9 cellular contexts compared by ENCODE assay signal in genomic region chr12:96120359-96121100, GRCh38.
A peak's percentile ranks its signal among the peaks of the same experiment; 100 is the strongest.
DNase-seq lines count a peak whose midpoint lies in the region; ATAC-seq and FAIRE-seq lines count a peak whose summit lies in the region.
"Had no signal": no experiment of that assay in that cellular context is flagged by ENCODE, and none has a peak within 500 bp of the region (broad histone marks: within the 10 kb centered on the region; RNA-seq: fewer than 3 reads in every experiment).

No MANE protein-coding gene starts in this region.

- no peaks in the 10 kb centered on the region for H3K36me3 ChIP-seq in mesenchymal stem cell (ENCODE audit: control insufficient read depth in 1 of 2, insufficient read depth in 2 of 2, low read depth in 1 of 2, low read length in 2 of 2)
- H3K36me3 ChIP-seq: Peyer's patch had no signal

- H3K9me3 ChIP-seq in mesenchymal stem cell (ENCODE audit: control insufficient read depth, low read length), result no peaks in the 10 kb centered on the region
- H3K9me3 ChIP-seq: Peyer's patch had no signal

- ATAC-seq in GM18868 (IDR thresholded peaks at IDR 0.05; ENCODE audit: unreplicated experiment) (peak; percentile 93), HG02840 (IDR thresholded peaks at IDR 0.05; ENCODE audit: low FRiP score, unreplicated experiment) (peak; percentile 61), GM21576 (IDR thresholded peaks at IDR 0.05; ENCODE audit: unreplicated experiment) (no peak)

- no peaks in the 10 kb centered on the region for H3K4me1 ChIP-seq in mesenchymal stem cell (ENCODE audit: control insufficient read depth, insufficient read depth, low read depth, low read length)
- H3K4me1 ChIP-seq: Peyer's patch had no signal

- H3K4me3 ChIP-seq in mesenchymal stem cell (ENCODE audit: insufficient read depth in 1 of 2, low read depth in 1 of 2, low read length in 2 of 2), result no peak overlapping the region
- H3K4me3 ChIP-seq: Peyer's patch had no signal

- H2AFZ ChIP-seq in mesenchymal stem cell (ENCODE audit: low read depth, low read length), result no peak overlapping the region

- H4K91ac ChIP-seq in mesenchymal stem cell (ENCODE audit: low read length), result no peak overlapping the region

- 45% methylated on average over 4 of the region's 4 CpGs for WGBS in mesenchymal stem cell

- no peak overlapping the region for H2BK5ac ChIP-seq in mesenchymal stem cell (ENCODE audit: low read depth, low read length, poor library complexity, severe bottlenecking)

- H3K79me1 ChIP-seq in mesenchymal stem cell (replicated peaks; ENCODE audit: low read length, poor library complexity, severe bottlenecking), result no peaks in the 10 kb centered on the region

- no peak overlapping the region for H3K14ac ChIP-seq in mesenchymal stem cell (ENCODE audit: low read length in 2 of 2)

- no peak overlapping the region for H3K27ac ChIP-seq in mesenchymal stem cell (ENCODE audit: low read length, poor library complexity, severe bottlenecking)
- H3K27ac ChIP-seq: Peyer's patch had no signal

- H2BK120ac ChIP-seq in mesenchymal stem cell (ENCODE audit: low read depth, low read length), result no peak overlapping the region

- H3K4ac ChIP-seq in mesenchymal stem cell (ENCODE audit: low read depth in 1 of 2, low read length in 2 of 2), result no peak overlapping the region

- FAIRE-seq in RCC 7860 (lab: Jason Lieb, UNC), result no peak

- H3K27me3 ChIP-seq in mesenchymal stem cell (ENCODE audit: control insufficient read depth in 1 of 2, insufficient read depth in 1 of 2, low read length in 2 of 2), result peaks cover 0 to 4% of the 10 kb centered on the region in 2 experiments
- H3K27me3 ChIP-seq: Peyer's patch had no signal

- DNase-seq in RCC 7860 (ENCODE audit: low spot score) (peak; percentile 20), mesenchymal stem cell (peak; percentile 64), NCI-H2029 treated with DMSO at 0.1 percent for 48 hours (lab: John Stamatoyannopoulos, UW) (no peak)
- DNase-seq in stimulated activated CD8-positive, alpha-beta memory T cell treated with anti-CD3 and anti-CD28 coated beads, Interleukin-4, amount 100 ng/mL, for 48 hours, result no peak
- DNase-seq in stimulated activated CD4-positive, alpha-beta T cell treated with anti-CD3 and anti-CD28 coated beads, Interleukin-4, amount 100 ng/mL, for 24 hours, result no peak

- H2AK5ac ChIP-seq in mesenchymal stem cell (ENCODE audit: low read length, severe bottlenecking), result no peak overlapping the region

- H3K18ac ChIP-seq in mesenchymal stem cell (ENCODE audit: low read depth in 1 of 2, low read length in 2 of 2), result no peak overlapping the region

- H2BK15ac ChIP-seq in mesenchymal stem cell (ENCODE audit: low read depth, poor library complexity, severe bottlenecking), result no peak overlapping the region

- H3K9ac ChIP-seq in mesenchymal stem cell (ENCODE audit: low read length), result no peak overlapping the region

- no peak overlapping the region for H3K23ac ChIP-seq in mesenchymal stem cell (ENCODE audit: low read length in 2 of 2)

- no peak overlapping the region for H2BK12ac ChIP-seq in mesenchymal stem cell (ENCODE audit: low read length in 2 of 2)

- peak overlapping the region; percentile 49 for H4K8ac ChIP-seq in mesenchymal stem cell (ENCODE audit: low read length)

- H3K4me2 ChIP-seq in mesenchymal stem cell (ENCODE audit: low read length, poor library complexity, severe bottlenecking), result no peak overlapping the region

Comparison
In these comparisons a context has a peak if more than half of its experiments do, and no peak if none do; other contexts are left out.
1. DNase-seq: peak in RCC 7860 (single experiment) and mesenchymal stem cell (single experiment); none in stimulated activated CD8-positive, alpha-beta memory T cell treated with anti-CD3 and anti-CD28 coated beads, Interleukin-4, amount 100 ng/mL, for 48 hours (single experiment), NCI-H2029 treated with DMSO at 0.1 percent for 48 hours (single experiment) and stimulated activated CD4-positive, alpha-beta T cell treated with anti-CD3 and anti-CD28 coated beads, Interleukin-4, amount 100 ng/mL, for 24 hours (single experiment).